15 cellular contexts compared by ENCODE assay signal in the genomic region with DNA sequence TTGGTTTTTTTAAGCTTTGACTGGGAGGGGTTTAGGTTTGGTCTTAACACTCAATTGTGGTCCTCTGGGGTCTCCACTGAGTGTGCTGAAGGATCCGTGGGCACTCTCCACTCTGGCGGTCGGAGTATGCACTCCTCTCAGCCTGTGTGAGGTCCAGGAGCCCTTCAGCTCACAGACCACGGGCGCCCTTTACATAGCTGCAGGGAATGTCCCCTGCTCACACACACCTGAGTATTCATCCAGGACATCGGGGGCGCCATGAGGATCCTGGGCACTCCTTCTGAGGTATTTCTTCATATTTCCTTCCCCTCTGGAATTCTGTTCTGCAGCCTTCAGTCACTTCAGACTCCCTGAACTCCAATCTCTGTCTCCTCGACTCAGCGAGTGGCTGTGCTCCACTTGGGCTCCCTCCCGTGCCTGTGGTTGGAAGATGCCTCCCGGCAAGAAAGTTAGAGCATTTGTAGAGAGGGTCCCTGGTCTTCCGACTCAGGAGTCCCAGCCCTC. TPM values are rescaled to one million over a fixed set of nuclear protein-coding genes. Genes with fewer than 3 reads are reported as not detected.
DNase-seq lines count a peak whose midpoint lies in the region; ATAC-seq and TF ChIP-seq lines count a peak whose summit lies in the region.
"Had no signal": no experiment of that assay in that cellular context is flagged by ENCODE, and none has a peak within 500 bp of the region (broad histone marks: within the 10 kb centered on the region; RNA-seq: fewer than 3 reads in every experiment).

No MANE protein-coding gene starts in this region.

- no peaks in the 10 kb centered on the region for H3K4me1 Mint-ChIP-seq in activated naive CD8-positive, alpha-beta T cell treated with anti-CD3 and anti-CD28 coated beads, Interleukin-2, amount 10 ng/mL, durations not matched to agents 7 days and 5 days
- H3K4me1 Mint-ChIP-seq in activated naive CD8-positive, alpha-beta T cell treated with anti-CD3 and anti-CD28 coated beads for 36 hours = peaks cover 3% of the 10 kb centered on the region
- H3K4me1 Mint-ChIP-seq in progenitor cell of endocrine pancreas (ENCODE audit: low read depth) = no peaks in the 10 kb centered on the region

- TF ChIP-seq CTCF in progenitor cell of endocrine pancreas (IDR thresholded peaks at IDR 0.05; ENCODE audit: unreplicated experiment) = no peak

- ATAC-seq in activated naive CD8-positive, alpha-beta T cell treated with anti-CD3 and anti-CD28 coated beads, Interleukin-2, amount 10 ng/mL, durations not matched to agents 7 days and 5 days (ENCODE audit: low read depth) = no peak
- ATAC-seq: GM12878, Panc1 had no signal

- no peak overlapping the region for H3K4me3 Mint-ChIP-seq in activated naive CD8-positive, alpha-beta T cell treated with anti-CD3 and anti-CD28 coated beads, Interleukin-2, amount 10 ng/mL, durations not matched to agents 7 days and 5 days
- no peak overlapping the region for H3K4me3 Mint-ChIP-seq in activated naive CD8-positive, alpha-beta T cell treated with anti-CD3 and anti-CD28 coated beads for 36 hours
- H3K4me3 Mint-ChIP-seq in progenitor cell of endocrine pancreas (ENCODE audit: low read depth) = no peak overlapping the region

- H3K27me3 Mint-ChIP-seq in activated naive CD8-positive, alpha-beta T cell treated with anti-CD3 and anti-CD28 coated beads, Interleukin-2, amount 10 ng/mL, durations not matched to agents 7 days and 5 days = no peaks in the 10 kb centered on the region
- no peaks in the 10 kb centered on the region for H3K27me3 Mint-ChIP-seq in activated naive CD8-positive, alpha-beta T cell treated with anti-CD3 and anti-CD28 coated beads for 36 hours
- H3K27me3 Mint-ChIP-seq in progenitor cell of endocrine pancreas = no peaks in the 10 kb centered on the region

- POLR2A ChIA-PET in activated naive CD8-positive, alpha-beta T cell treated with anti-CD3 and anti-CD28 coated beads, Interleukin-2, amount 10 ng/mL, durations not matched to agents 7 days and 5 days (lab: Charles Lee) = no interaction called here

- H3K36me3 Mint-ChIP-seq in activated naive CD8-positive, alpha-beta T cell treated with anti-CD3 and anti-CD28 coated beads, Interleukin-2, amount 10 ng/mL, durations not matched to agents 7 days and 5 days = peaks cover 8% of the 10 kb centered on the region
- H3K36me3 Mint-ChIP-seq in activated naive CD8-positive, alpha-beta T cell treated with anti-CD3 and anti-CD28 coated beads for 36 hours = peaks cover 36% of the 10 kb centered on the region
- H3K36me3 Mint-ChIP-seq in progenitor cell of endocrine pancreas (ENCODE audit: insufficient read depth) = peaks cover 10% of the 10 kb centered on the region

- H3K9me3 Mint-ChIP-seq in activated naive CD8-positive, alpha-beta T cell treated with anti-CD3 and anti-CD28 coated beads, Interleukin-2, amount 10 ng/mL, durations not matched to agents 7 days and 5 days = no peaks in the 10 kb centered on the region
- no peaks in the 10 kb centered on the region for H3K9me3 Mint-ChIP-seq in activated naive CD8-positive, alpha-beta T cell treated with anti-CD3 and anti-CD28 coated beads for 36 hours
- H3K9me3 Mint-ChIP-seq in progenitor cell of endocrine pancreas (ENCODE audit: low read depth) = no peaks in the 10 kb centered on the region

- DNase-seq in activated naive CD8-positive, alpha-beta T cell treated with anti-CD3 and anti-CD28 coated beads, Interleukin-2, amount 10 ng/mL, durations not matched to agents 7 days and 5 days = no peak
- no peak for DNase-seq in activated naive CD8-positive, alpha-beta T cell treated with anti-CD3 and anti-CD28 coated beads for 36 hours
- DNase-seq in islet precursor cell = peak; percentile 38
- DNase-seq in progenitor cell of endocrine pancreas (ENCODE audit: low spot score, unreplicated experiment) = no peak
- DNase-seq in DMS153 (lab: John Stamatoyannopoulos, UW) = no peak
- DNase-seq in hippocampal formation (lab: John Stamatoyannopoulos, UW) = no peak
- no peak for DNase-seq in SKM-1 (lab: John Stamatoyannopoulos, UW; ENCODE audit: unreplicated experiment)
- DNase-seq: DMS79 treated with DMSO at 0.1 percent for 48 hours, Kasumi-1, NCI-H1694, NCI-H2171 treated with DMSO at 0.1 percent for 48 hours, NCI-H524 treated with DMSO at 0.1 percent for 48 hours, NCI-H82 had no signal

- H3K27ac Mint-ChIP-seq in activated naive CD8-positive, alpha-beta T cell treated with anti-CD3 and anti-CD28 coated beads, Interleukin-2, amount 10 ng/mL, durations not matched to agents 7 days and 5 days = peak overlapping the region; percentile 23
- no peak overlapping the region for H3K27ac Mint-ChIP-seq in activated naive CD8-positive, alpha-beta T cell treated with anti-CD3 and anti-CD28 coated beads for 36 hours
- H3K27ac Mint-ChIP-seq in progenitor cell of endocrine pancreas = peak overlapping the region; percentile 43

RNA-seq across cellular contexts. Expression of a gene that starts 12.5 kb away (rescaled TPM):
- 10 to 100 TPM; 18.3 to 20.9 TPM for total RNA-seq in activated naive CD8-positive, alpha-beta T cell treated with anti-CD3 and anti-CD28 coated beads, Interleukin-2, amount 10 ng/mL, durations not matched to agents 7 days and 5 days
- 10 to 100 TPM; 44.2 to 44.6 TPM for total RNA-seq in activated naive CD8-positive, alpha-beta T cell treated with anti-CD3 and anti-CD28 coated beads for 36 hours
- total RNA-seq in progenitor cell of endocrine pancreas = 11.9 and 13.5 TPM in 2 replicates

RNA-seq across cellular contexts. Expression of a gene that starts 12.6 kb away (rescaled TPM):
- total RNA-seq in activated naive CD8-positive, alpha-beta T cell treated with anti-CD3 and anti-CD28 coated beads, Interleukin-2, amount 10 ng/mL, durations not matched to agents 7 days and 5 days = 10 to 100 TPM; 63.5 to 65.6 TPM
- total RNA-seq in activated naive CD8-positive, alpha-beta T cell treated with anti-CD3 and anti-CD28 coated beads for 36 hours = 10 to 100 TPM; 50.1 to 51.6 TPM
- total RNA-seq in progenitor cell of endocrine pancreas = 69.0 and 69.2 TPM in 2 replicates

RNA-seq across cellular contexts. Expression of a gene that starts 54.4 kb away (rescaled TPM):
- 10 to 100 TPM; 10.2 to 12.8 TPM for total RNA-seq in activated naive CD8-positive, alpha-beta T cell treated with anti-CD3 and anti-CD28 coated beads, Interleukin-2, amount 10 ng/mL, durations not matched to agents 7 days and 5 days
- total RNA-seq in activated naive CD8-positive, alpha-beta T cell treated with anti-CD3 and anti-CD28 coated beads for 36 hours = 1 to 10 TPM; 4.5 to 5.5 TPM
- total RNA-seq in progenitor cell of endocrine pancreas = 44.3 and 47.6 TPM in 2 replicates
